Comparison of ENCODE assay signal across 27 cellular contexts in the genomic region with DNA sequence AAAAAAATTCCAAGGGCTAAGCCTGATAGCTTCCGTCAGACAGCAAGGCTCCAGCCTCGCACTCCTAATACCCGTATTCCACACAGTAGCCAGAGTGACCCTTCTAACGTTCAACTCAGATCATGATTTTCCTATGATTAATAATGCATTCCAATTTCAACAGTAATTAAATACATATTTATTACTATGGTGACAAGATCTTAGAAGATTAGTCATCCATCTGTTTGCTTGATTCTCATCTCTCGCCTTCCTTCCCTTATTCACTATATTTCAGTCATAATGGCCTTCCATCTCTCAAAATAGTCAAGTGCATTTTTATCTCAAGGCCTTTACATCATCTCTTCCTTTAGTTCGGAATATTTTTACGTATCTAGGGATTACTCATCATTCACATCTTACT.
"Had no signal": no experiment of that assay in that cellular context is flagged by ENCODE, and none has a peak within 500 bp of the region (broad histone marks: within the 10 kb centered on the region; RNA-seq: fewer than 3 reads in every experiment).

No MANE protein-coding gene starts in this region.

- H3K4me3 ChIP-seq: coronary artery, dorsolateral prefrontal cortex, esophagus squamous epithelium, hepatocyte, left ventricle myocardium inferior, lower lobe of right lung, neural progenitor cell, ovary, right atrium auricular region, sigmoid colon, stomach, thoracic aorta, transverse colon had no signal

- H2AFZ ChIP-seq: hepatocyte, neural progenitor cell had no signal

- H3K4me2 ChIP-seq: hepatocyte, neural progenitor cell had no signal

- H3K27ac Mint-ChIP-seq: memory B cell; natural killer cell treated with Interleukin-12 subunit alpha and Interleukin-12 subunit beta and Interleukin-15 and Interleukin-18, amount 100 ng/mL, for 72 hours; neural progenitor cell had no signal

- H3K36me3 ChIP-seq: esophagus squamous epithelium, left ventricle myocardium inferior, lower lobe of right lung, neural progenitor cell, ovary, right atrium auricular region, sigmoid colon, stomach, thoracic aorta, transverse colon had no signal

- H3K79me2 ChIP-seq: hepatocyte had no signal

- DNase-seq: dorsolateral prefrontal cortex; effector CD8-positive, alpha-beta T cell; esophagus squamous epithelium; foreskin melanocyte; head of caudate nucleus; kidney; left cardiac atrium; left ventricle myocardium inferior; lower lobe of right lung; midbrain; nucleus accumbens; ovary; sigmoid colon; small intestine; stimulated activated CD4-positive, alpha-beta T cell treated with anti-CD3 and anti-CD28 coated beads, Interleukin-12 subunit alpha, Interleukin-12 subunit beta, amount 100 ng/mL, for 4 hours; stimulated activated naive CD4-positive, alpha-beta T cell; stomach; substantia nigra; transverse colon had no signal

- H3K4me3 Mint-ChIP-seq: memory B cell; natural killer cell treated with Interleukin-12 subunit alpha and Interleukin-12 subunit beta and Interleukin-15 and Interleukin-18, amount 100 ng/mL, for 72 hours; neural progenitor cell had no signal

- H3K36me3 Mint-ChIP-seq: memory B cell; natural killer cell treated with Interleukin-12 subunit alpha and Interleukin-12 subunit beta and Interleukin-15 and Interleukin-18, amount 100 ng/mL, for 72 hours; neural progenitor cell had no signal

- H3K27ac ChIP-seq: coronary artery, dorsolateral prefrontal cortex, epithelial cell of prostate, esophagus squamous epithelium, hepatocyte, left ventricle myocardium inferior, lower lobe of right lung, neural progenitor cell, ovary, right atrium auricular region, sigmoid colon, stomach, thoracic aorta, transverse colon had no signal

- H3K27me3 ChIP-seq: dorsolateral prefrontal cortex, esophagus squamous epithelium, hepatocyte, neural progenitor cell, ovary, right atrium auricular region, sigmoid colon, stomach, transverse colon had no signal

- H3K27me3 Mint-ChIP-seq: memory B cell had no signal

- ATAC-seq: lower lobe of right lung; natural killer cell treated with Interleukin-12 subunit alpha and Interleukin-12 subunit beta and Interleukin-15 and Interleukin-18, amount 100 ng/mL, for 72 hours had no signal

- FAIRE-seq: kidney, small intestine had no signal

- H3K9me3 ChIP-seq: esophagus squamous epithelium, left ventricle myocardium inferior, lower lobe of right lung, ovary, right atrium auricular region, sigmoid colon, stomach, thoracic aorta, transverse colon had no signal

- H3K4me1 ChIP-seq: esophagus squamous epithelium, left ventricle myocardium inferior, lower lobe of right lung, right atrium auricular region, sigmoid colon, stomach, transverse colon had no signal

- H3K9ac ChIP-seq: neural progenitor cell had no signal
